Comparison of ENCODE assay signal across 8 cellular contexts in the genomic region with DNA sequence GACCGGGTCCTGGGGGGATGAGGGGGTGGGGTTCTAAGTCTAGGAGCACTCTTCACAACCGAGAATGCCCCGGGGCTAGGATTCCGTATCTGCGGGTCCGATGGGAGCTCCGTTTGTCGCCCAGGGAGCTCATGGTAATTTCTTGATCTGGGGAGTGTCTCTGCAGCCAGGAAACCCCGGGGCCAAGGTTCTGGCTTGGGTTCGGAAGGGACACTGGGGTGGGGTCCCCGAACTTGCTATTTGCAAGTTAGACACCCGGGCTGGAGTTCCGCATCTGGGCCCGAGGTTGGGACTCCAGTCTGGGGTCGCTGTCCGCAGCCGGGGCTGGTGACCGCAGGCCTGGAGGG. TPM values are rescaled to one million over a fixed set of nuclear protein-coding genes. Genes with fewer than 3 reads are reported as not detected.
DNase-seq lines count a peak whose midpoint lies in the region; ATAC-seq and TF ChIP-seq lines count a peak whose summit lies in the region.

No MANE protein-coding gene starts in this region.

- no peak for TF ChIP-seq POLR2A in gastrocnemius medialis (IDR thresholded peaks at IDR 0.05)

- H3K4me3 ChIP-seq in cardiac muscle cell (peak overlapping the region; percentile 83), RWPE2 (ENCODE audit: severe bottlenecking) (peak overlapping the region; percentile 96), fibroblast of the aortic adventitia (ENCODE audit: low read depth, low read length) (peak overlapping the region; percentile 89), gastrocnemius medialis (peak overlapping the region; percentile 64 to 90 (median 82))

- no peak for ATAC-seq in Right ventricle myocardium superior (ENCODE audit: poor library complexity)
- no peak for ATAC-seq in RWPE2 (ENCODE audit: low read depth)
- ATAC-seq in gastrocnemius medialis = peak; percentile 11 to 16
- no peak for ATAC-seq in HG02642 (IDR thresholded peaks at IDR 0.05; ENCODE audit: poor library complexity, unreplicated experiment)
- ATAC-seq in GM18858 (IDR thresholded peaks at IDR 0.05; ENCODE audit: unreplicated experiment) = no peak

- in situ Hi-C loops in gastrocnemius medialis (cut with MboI; ENCODE audit: low sequenced_read_pairs in 4 of 4) = no loop called here

- H3K27me3 ChIP-seq in cardiac muscle cell = no peaks in the 10 kb centered on the region
- no peaks in the 10 kb centered on the region for H3K27me3 ChIP-seq in RWPE2 (ENCODE audit: insufficient read depth, poor library complexity, severe bottlenecking)
- H3K27me3 ChIP-seq in gastrocnemius medialis = no peaks in the 10 kb centered on the region

- H3K36me3 ChIP-seq in cardiac muscle cell = no peaks in the 10 kb centered on the region
- H3K36me3 ChIP-seq in RWPE2 (ENCODE audit: low read depth) = peaks cover 37% of the 10 kb centered on the region
- no peaks in the 10 kb centered on the region for H3K36me3 ChIP-seq in gastrocnemius medialis

- intact Hi-C loops in Right ventricle myocardium superior (cut with DNase I) (no loop called here), gastrocnemius medialis (cut with DNase I; ENCODE audit: low total_unique reads) (loop anchor here (1.0 to 2.0 kb wide), 2 partner anchors 10 to 32 kb away; no protein-coding TSS in a partner anchor)

- peaks cover 6% of the 10 kb centered on the region for H3K4me1 ChIP-seq in cardiac muscle cell (ENCODE audit: low read depth)
- peaks cover 40% of the 10 kb centered on the region for H3K4me1 ChIP-seq in RWPE2 (ENCODE audit: insufficient read depth, poor library complexity, severe bottlenecking)
- peaks cover 44 to 49% of the 10 kb centered on the region in 2 donors for H3K4me1 ChIP-seq in gastrocnemius medialis

- TF ChIP-seq CTCF in cardiac muscle cell (IDR thresholded peaks at IDR 0.05; ENCODE audit: low read depth, low read length) (no peak), RWPE2 (IDR thresholded peaks at IDR 0.05; ENCODE audit: poor library complexity, severe bottlenecking) (no peak), fibroblast of the aortic adventitia (IDR thresholded peaks at IDR 0.05; ENCODE audit: insufficient read depth, low read length) (no peak), gastrocnemius medialis (IDR thresholded peaks at IDR 0.05 in 4 of 5, conservative IDR thresholded peaks at IDR 0.05 in 1 of 5) (peak in 1 of 5 experiments; percentile 20)

- no peak for DNase-seq in cardiac muscle cell (ENCODE audit: low read depth in 1 of 2, low spot score in 1 of 2)
- DNase-seq in Right ventricle myocardium superior = no peak
- peak; percentile 87 for DNase-seq in RWPE2 (ENCODE audit: low spot score)
- DNase-seq in fibroblast of the aortic adventitia (ENCODE audit: low read depth) = no peak
- DNase-seq in gastrocnemius medialis = no peak
- DNase-seq in GM19238 (ENCODE audit: insufficient read length, low spot score) = no peak

- H3K27ac ChIP-seq in cardiac muscle cell = peak overlapping the region; percentile 81
- H3K27ac ChIP-seq in RWPE2 (ENCODE audit: poor library complexity, severe bottlenecking) = peak overlapping the region; percentile 91
- peak overlapping the region; percentile 91 to 96 (median 94) for H3K27ac ChIP-seq in gastrocnemius medialis

- no peaks in the 10 kb centered on the region for H3K9me3 ChIP-seq in cardiac muscle cell (ENCODE audit: low read depth)
- no peaks in the 10 kb centered on the region for H3K9me3 ChIP-seq in RWPE2 (ENCODE audit: severe bottlenecking)
- no peaks in the 10 kb centered on the region for H3K9me3 ChIP-seq in gastrocnemius medialis

RNA-seq across cellular contexts. Expression of gene PEDS1, which starts 0.4 kb away (rescaled TPM):
- total RNA-seq in cardiac muscle cell = 36.9 and 38.4 TPM in 2 replicates
- polyA plus RNA-seq in cardiac muscle cell = 37.2 and 43.9 TPM in 2 replicates
- total RNA-seq in Right ventricle myocardium superior = 25.9 TPM
- total RNA-seq in fibroblast of the aortic adventitia (ENCODE audit: low replicate concordance) = 9.3 and 19.9 TPM in 2 replicates
- total RNA-seq in gastrocnemius medialis = 10 to 100 TPM; 33.2 to 77.9 (median 38.2) TPM

RNA-seq across cellular contexts. Expression of gene CEBPB, which starts 37.5 kb away (rescaled TPM):
- total RNA-seq in cardiac muscle cell = 18.2 and 22.0 TPM in 2 replicates
- 22.9 and 30.8 TPM in 2 replicates for polyA plus RNA-seq in cardiac muscle cell
- 57.3 TPM for total RNA-seq in Right ventricle myocardium superior
- 38.1 TPM in 2 replicates for total RNA-seq in fibroblast of the aortic adventitia (ENCODE audit: low replicate concordance)
- 100 to 1,000 TPM; 219 to 434 (median 321) TPM for total RNA-seq in gastrocnemius medialis

RNA-seq across cellular contexts. Expression of gene UBE2V1, which starts 40.2 kb away (rescaled TPM):
- total RNA-seq in cardiac muscle cell (64.0 and 126 TPM in 2 replicates), Right ventricle myocardium superior (77.8 TPM), fibroblast of the aortic adventitia (ENCODE audit: low replicate concordance) (77.1 and 105 TPM in 2 replicates), gastrocnemius medialis (10 to 100 TPM; 37.6 to 58.5 (median 46.9) TPM)
- polyA plus RNA-seq in cardiac muscle cell = 164 and 173 TPM in 2 replicates

Comparison
In these comparisons a context has a peak if more than half of its experiments do, and no peak if none do; other contexts are left out.
1. ATAC-seq: peak in gastrocnemius medialis (2 of 2); none in Right ventricle myocardium superior (single experiment), RWPE2 (single experiment), HG02642 (single experiment) and GM18858 (single experiment).
2. Peak in every context shown above with its lines, with median percentiles within 50 percentile points of each other: H3K27ac ChIP-seq and H3K4me3 ChIP-seq.